Comparison of ENCODE assay signal across 19 cellular contexts in the genomic region with DNA sequence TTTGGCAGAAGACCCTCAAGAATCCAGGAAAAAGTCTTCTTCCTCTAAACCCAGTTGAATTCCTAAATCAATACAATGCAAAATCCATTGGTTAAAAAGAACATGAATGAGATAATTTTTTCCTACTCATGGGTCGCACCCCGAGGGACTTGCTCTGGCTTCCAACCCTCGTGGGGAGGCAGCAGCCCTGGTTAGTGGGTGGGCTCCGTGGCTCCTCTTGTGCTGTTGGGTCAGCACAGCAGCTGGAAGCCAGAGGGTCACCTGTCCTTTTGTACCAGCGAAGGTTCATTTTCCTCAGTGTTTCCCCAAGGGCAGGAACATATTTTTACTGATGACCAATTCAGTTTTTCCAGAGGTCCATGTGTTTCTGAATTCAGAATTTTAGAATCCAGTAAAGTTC.
DNase-seq lines count a peak whose midpoint lies in the region; ATAC-seq and TF ChIP-seq lines count a peak whose summit lies in the region.
"Had no signal": no experiment of that assay in that cellular context is flagged by ENCODE, and none has a peak within 500 bp of the region (broad histone marks: within the 10 kb centered on the region; RNA-seq: fewer than 3 reads in every experiment).

No MANE protein-coding gene starts in this region.

- peaks cover 0 to 2% of the 10 kb centered on the region in 2 donors for H3K36me3 Mint-ChIP-seq in activated T-cell treated with anti-CD3 and anti-CD28 coated beads, Interleukin-2, amount 50 U/mL, for 72 hours (ENCODE audit: insufficient read depth in 2 of 2)
- H3K36me3 Mint-ChIP-seq: CD8-positive, alpha-beta T cell had no signal

- TF ChIP-seq CTCF in right atrium auricular region (IDR thresholded peaks at IDR 0.05) (no peak), choroid plexus epithelial cell (conservative IDR thresholded peaks at IDR 0.05; ENCODE audit: low read depth, low read length) (no peak), tibial nerve (IDR thresholded peaks at IDR 0.05) (no peak)

- H3K27ac Mint-ChIP-seq in activated T-cell treated with anti-CD3 and anti-CD28 coated beads, Interleukin-2, amount 50 U/mL, for 72 hours: no peak overlapping the region
- H3K27ac Mint-ChIP-seq: B cell; CD4-positive, alpha-beta T cell; CD8-positive, alpha-beta T cell had no signal

- H3K27ac ChIP-seq in right atrium auricular region (no peak overlapping the region), tibial nerve (no peak overlapping the region)
- H3K27ac ChIP-seq: 22Rv1; A549; BLaER1 treated with 17β-estradiol and CSF1 and Interleukin-3, amounts not matched to agents 10 nM and 100 nM; C4-2B had no signal

- H3K4me3 ChIP-seq in right atrium auricular region (no peak overlapping the region), choroid plexus epithelial cell (ENCODE audit: low read depth, low read length) (no peak overlapping the region), tibial nerve (no peak overlapping the region)
- H3K4me3 ChIP-seq: A549; BLaER1 treated with 17β-estradiol and CSF1 and Interleukin-3, amounts not matched to agents 10 nM and 100 nM had no signal

- peaks cover 0 to 23% of the 10 kb centered on the region in 2 donors for H3K4me1 ChIP-seq in right atrium auricular region
- H3K4me1 ChIP-seq in tibial nerve: peaks cover 0 to 47% (median 16%) of the 10 kb centered on the region in 4 donors
- H3K4me1 ChIP-seq: A549; BLaER1 treated with 17β-estradiol and CSF1 and Interleukin-3, amounts not matched to agents 10 nM and 100 nM; Caco-2 had no signal

- ATAC-seq in Right ventricle myocardium inferior (no peak), sciatic nerve (peak; percentile 82)
- ATAC-seq in activated T-cell treated with anti-CD3 and anti-CD28 coated beads, Interleukin-2, amount 50 U/mL, for 72 hours (replicated peaks in 1 of 2): no peak
- ATAC-seq: A549; CD8-positive, alpha-beta T cell had no signal

- TF ChIP-seq EP300 in tibial nerve (IDR thresholded peaks at IDR 0.05): peak in 1 of 2 donors; percentile 9

- no peaks in the 10 kb centered on the region for H3K36me3 ChIP-seq in right atrium auricular region
- no peaks in the 10 kb centered on the region for H3K36me3 ChIP-seq in tibial nerve
- H3K36me3 ChIP-seq: BLaER1 treated with 17β-estradiol and CSF1 and Interleukin-3, amounts not matched to agents 10 nM and 100 nM had no signal

- H3K27me3 ChIP-seq in right atrium auricular region (no peaks in the 10 kb centered on the region), tibial nerve (no peaks in the 10 kb centered on the region)

- intact Hi-C loops in Right ventricle myocardium inferior (cut with DNase I): loop anchor here (5.0 kb wide), 3 partner anchors 82 to 148 kb away; no protein-coding TSS in a partner anchor
- intact Hi-C loops in sciatic nerve (cut with DNase I): no loop called here

- WGBS in tibial nerve, 2 donors: 55 to 60% methylated on average over 5 of the region's 5 CpGs

- peak; percentile 53 for DNase-seq in Right ventricle myocardium inferior (ENCODE audit: missing footprints)
- DNase-seq in right atrium auricular region (ENCODE audit: low spot score): no peak
- peak; percentile 17 for DNase-seq in choroid plexus epithelial cell (ENCODE audit: low read depth)
- no peak for DNase-seq in sciatic nerve (ENCODE audit: low spot score)
- DNase-seq in tibial nerve (ENCODE audit: low spot score in 2 of 2): peak; percentile 26 to 40
- DNase-seq in activated CD4-positive, alpha-beta T cell treated with anti-CD3 and anti-CD28 coated beads, Interleukin-2, amount 50 U/mL, for 48 hours: no peak
- no peak for DNase-seq in activated T-cell treated with anti-CD3 and anti-CD28 coated beads, Interleukin-2, amount 50 U/mL, for 72 hours
- DNase-seq: AML-193; Caco-2; Calu3; CD4-positive, alpha-beta T cell; CD8-positive, alpha-beta T cell; DMS79 treated with DMSO at 0.1 percent for 48 hours; GF-D8 had no signal

- H3K4me3 Mint-ChIP-seq in activated T-cell treated with anti-CD3 and anti-CD28 coated beads, Interleukin-2, amount 50 U/mL, for 72 hours: no peak overlapping the region
- H3K4me3 Mint-ChIP-seq: B cell; CD4-positive, alpha-beta T cell; CD8-positive, alpha-beta T cell had no signal

- TF ChIP-seq POLR2A in tibial nerve (IDR thresholded peaks at IDR 0.05): no peak

- H3K9me3 Mint-ChIP-seq in activated T-cell treated with anti-CD3 and anti-CD28 coated beads, Interleukin-2, amount 50 U/mL, for 72 hours: peaks cover 0 to 3% of the 10 kb centered on the region in 2 donors

- peaks cover 57% of the 10 kb centered on the region for H3K27me3 Mint-ChIP-seq in activated T-cell treated with anti-CD3 and anti-CD28 coated beads, Interleukin-2, amount 50 U/mL, for 72 hours (ENCODE audit: low read depth)

- H3K9me3 ChIP-seq in right atrium auricular region (peaks cover 0 to 12% of the 10 kb centered on the region in 2 donors), tibial nerve (peaks cover 0 to 5% (median 0%) of the 10 kb centered on the region in 4 donors)
- H3K9me3 ChIP-seq: Caco-2 had no signal

- H3K4me1 Mint-ChIP-seq in activated T-cell treated with anti-CD3 and anti-CD28 coated beads, Interleukin-2, amount 50 U/mL, for 72 hours (ENCODE audit: low read depth): no peaks in the 10 kb centered on the region
- H3K4me1 Mint-ChIP-seq: B cell had no signal

Comparison
In these comparisons a context has a peak if more than half of its experiments do, and no peak if none do; other contexts are left out.
1. DNase-seq: peak in Right ventricle myocardium inferior (single experiment), choroid plexus epithelial cell (single experiment) and tibial nerve (2 of 2); none in right atrium auricular region (single experiment), sciatic nerve (single experiment), activated CD4-positive, alpha-beta T cell treated with anti-CD3 and anti-CD28 coated beads, Interleukin-2, amount 50 U/mL, for 48 hours (0 of 2) and activated T-cell treated with anti-CD3 and anti-CD28 coated beads, Interleukin-2, amount 50 U/mL, for 72 hours (0 of 2).